In the genomic region with DNA sequence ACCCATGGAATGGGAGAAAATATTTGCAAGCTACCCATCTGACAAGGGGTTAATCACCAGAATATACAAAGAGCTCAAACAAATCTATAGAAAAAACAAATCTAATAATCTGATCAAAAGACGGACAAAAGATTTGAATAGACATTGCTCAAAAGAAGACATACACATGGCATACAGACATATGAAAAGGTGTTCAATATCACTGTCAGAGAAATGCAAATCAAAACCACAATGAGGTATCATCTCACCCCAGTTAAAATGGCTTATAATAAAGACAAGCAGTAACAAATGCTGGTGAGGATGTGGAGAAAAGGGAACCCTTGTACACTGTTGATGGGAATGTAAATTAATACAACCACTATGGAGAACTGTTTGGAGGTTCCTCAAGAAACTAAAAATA, we compare ENCODE assay signal across 10 cellular contexts.
"Had no signal": no experiment of that assay in that cellular context is flagged by ENCODE, and none has a peak within 500 bp of the region (broad histone marks: within the 10 kb centered on the region; RNA-seq: fewer than 3 reads in every experiment).

No MANE protein-coding gene starts in this region.

- H3K36me3 ChIP-seq: HAP-1 had no signal

- DNase-seq: GM23248, GOT3, H7, HFFc6, IMR-90 had no signal

- H3K9ac ChIP-seq: GM23248 had no signal

- H3K4me3 ChIP-seq: GM23248, HAP-1, K562 had no signal

- H3K9me3 Mint-ChIP-seq: HFFc6 had no signal

- H3K27ac ChIP-seq: GM23248, HL-60 had no signal

- H3K4me3 Mint-ChIP-seq: HFFc6 had no signal

- ATAC-seq: HCT116, K562 had no signal

- H2AFZ ChIP-seq: GM23248 had no signal

- FAIRE-seq: HTR-8/SVneo, K562 had no signal

- H3K9me3 ChIP-seq: HAP-1 had no signal

- H3K27ac Mint-ChIP-seq: HFFc6 had no signal
